In the genomic region with DNA sequence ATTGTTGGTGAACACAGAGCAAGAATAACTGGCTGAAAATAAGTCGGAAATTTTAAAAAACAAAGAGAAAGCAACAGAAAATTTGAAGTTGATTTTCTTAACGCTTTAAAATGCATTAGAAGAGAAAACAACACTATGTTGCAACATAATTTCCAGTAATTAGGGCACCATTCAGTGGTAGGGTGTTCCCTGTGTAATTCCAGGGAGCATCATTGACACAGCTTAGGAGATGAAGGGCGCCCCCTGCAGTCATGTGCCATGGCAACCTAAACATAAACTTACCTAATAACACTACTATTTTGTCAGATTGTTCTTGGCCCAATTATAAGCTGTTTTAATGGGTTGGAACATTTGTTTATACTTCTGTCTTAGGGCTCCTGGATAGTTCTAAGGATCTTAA, we compare ENCODE assay signal across 9 cellular contexts.
DNase-seq lines count a peak whose midpoint lies in the region; ATAC-seq and TF ChIP-seq lines count a peak whose summit lies in the region.
"Had no signal": no experiment of that assay in that cellular context is flagged by ENCODE, and none has a peak within 500 bp of the region (broad histone marks: within the 10 kb centered on the region; RNA-seq: fewer than 3 reads in every experiment).

No MANE protein-coding gene starts in this region.

- H3K4me1 Mint-ChIP-seq in immature natural killer cell: peaks cover 18 to 19% of the 10 kb centered on the region in 2 donors
- H3K4me1 Mint-ChIP-seq: IgD-negative memory B cell had no signal

- H3K4me3 Mint-ChIP-seq in immature natural killer cell: no peak overlapping the region
- H3K4me3 Mint-ChIP-seq: IgD-negative memory B cell had no signal

- TF ChIP-seq CTCF in astrocyte of the spinal cord (IDR thresholded peaks at IDR 0.05; ENCODE audit: low read depth, low read length): peak; percentile 54

- ATAC-seq in left colon: no peak
- ATAC-seq in GM18502 (IDR thresholded peaks at IDR 0.05; ENCODE audit: poor library complexity, unreplicated experiment): no peak
- ATAC-seq in HG02588 (IDR thresholded peaks at IDR 0.05; ENCODE audit: unreplicated experiment): no peak

- in situ Hi-C loops in astrocyte of the spinal cord (cut with HindIII; ENCODE audit: low sequenced_read_pairs): no loop called here

- H3K4me3 ChIP-seq in astrocyte of the spinal cord (ENCODE audit: low read depth, low read length): no peak overlapping the region

- no peak overlapping the region for H3K27ac Mint-ChIP-seq in immature natural killer cell
- H3K27ac Mint-ChIP-seq: IgD-negative memory B cell had no signal

- H3K27me3 Mint-ChIP-seq in immature natural killer cell (ENCODE audit: low read depth in 3 of 3): peaks cover 3 to 13% (median 6%) of the 10 kb centered on the region in 3 donors

- no peaks in the 10 kb centered on the region for H3K36me3 Mint-ChIP-seq in immature natural killer cell
- H3K36me3 Mint-ChIP-seq: IgD-negative memory B cell had no signal

- DNase-seq in DMS53 (lab: John Stamatoyannopoulos, UW) (peak; percentile 69), HuH-7 (ENCODE audit: low spot score) (peak; percentile 19), astrocyte of the spinal cord (ENCODE audit: low read depth, low spot score) (peak; percentile 32), left colon (peak; percentile 27 to 43), immature natural killer cell (no peak), NCI-H2196 treated with DMSO at 0.1 percent for 48 hours (lab: John Stamatoyannopoulos, UW; ENCODE audit: unreplicated experiment) (no peak)

- no peaks in the 10 kb centered on the region for H3K9me3 Mint-ChIP-seq in immature natural killer cell
- H3K9me3 Mint-ChIP-seq: IgD-negative memory B cell had no signal

- intact Hi-C loops in left colon (cut with DNase I, micrococcal nuclease): no loop called here

Comparison
In these comparisons a context has a peak if more than half of its experiments do, and no peak if none do; other contexts are left out.
1. DNase-seq: peak in DMS53 (single experiment), HuH-7 (single experiment), astrocyte of the spinal cord (single experiment) and left colon (2 of 2); none in immature natural killer cell (0 of 3) and NCI-H2196 treated with DMSO at 0.1 percent for 48 hours (single experiment).